ENCODE assay signal across 1 cellular context in the genomic region with DNA sequence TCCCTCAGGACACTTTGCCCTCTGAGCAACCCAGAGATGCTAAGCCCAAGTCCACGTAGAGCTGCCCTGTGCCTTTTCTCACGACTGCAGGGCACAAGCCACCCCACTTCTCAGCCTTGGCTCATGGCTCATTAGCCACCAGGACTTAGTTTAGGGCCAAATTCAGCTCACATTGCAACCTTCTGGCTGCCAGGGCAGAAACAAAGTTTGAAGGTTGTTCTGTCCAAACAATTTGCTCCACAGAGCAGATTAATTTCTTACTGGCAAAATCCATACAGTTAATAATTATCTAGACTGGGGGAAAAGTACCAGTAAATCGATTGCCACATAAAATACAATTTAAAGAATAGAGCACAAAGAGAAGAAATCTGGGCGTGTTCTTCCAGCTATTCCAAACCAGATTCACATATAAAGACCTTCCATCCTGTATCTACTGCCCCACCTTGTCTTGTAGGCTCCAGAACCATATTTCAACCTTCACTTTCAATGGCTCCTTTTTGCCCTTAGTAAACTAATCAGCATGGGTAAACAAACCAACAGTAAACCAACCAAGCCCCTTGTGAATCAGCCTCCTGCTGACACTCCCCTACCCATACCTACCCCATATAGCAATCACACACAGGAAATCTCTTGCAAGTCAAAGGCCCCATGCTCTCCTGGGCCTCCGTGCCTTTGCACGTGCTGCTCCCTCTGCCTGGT.
TF ChIP-seq lines count a peak whose summit lies in the region.

No MANE protein-coding gene starts in this region.

TF ChIP-seq in HepG2, 621 proteins besides CTCF, POLR2A, EP300 and RAD21 (continued from another document and continues in another):
- TF ChIP-seq KAT7 (CRISPR knock-in tag; IDR thresholded peaks at IDR 0.05; ENCODE audit: borderline replicate concordance) = peak; percentile 45; the same call in 1 of the 2 replicates
- TF ChIP-seq PHF8 (CRISPR knock-in tag; IDR thresholded peaks at IDR 0.05) = peak; percentile 32; the same call in 1 of the 2 replicates
- TF ChIP-seq, protein P1, sequence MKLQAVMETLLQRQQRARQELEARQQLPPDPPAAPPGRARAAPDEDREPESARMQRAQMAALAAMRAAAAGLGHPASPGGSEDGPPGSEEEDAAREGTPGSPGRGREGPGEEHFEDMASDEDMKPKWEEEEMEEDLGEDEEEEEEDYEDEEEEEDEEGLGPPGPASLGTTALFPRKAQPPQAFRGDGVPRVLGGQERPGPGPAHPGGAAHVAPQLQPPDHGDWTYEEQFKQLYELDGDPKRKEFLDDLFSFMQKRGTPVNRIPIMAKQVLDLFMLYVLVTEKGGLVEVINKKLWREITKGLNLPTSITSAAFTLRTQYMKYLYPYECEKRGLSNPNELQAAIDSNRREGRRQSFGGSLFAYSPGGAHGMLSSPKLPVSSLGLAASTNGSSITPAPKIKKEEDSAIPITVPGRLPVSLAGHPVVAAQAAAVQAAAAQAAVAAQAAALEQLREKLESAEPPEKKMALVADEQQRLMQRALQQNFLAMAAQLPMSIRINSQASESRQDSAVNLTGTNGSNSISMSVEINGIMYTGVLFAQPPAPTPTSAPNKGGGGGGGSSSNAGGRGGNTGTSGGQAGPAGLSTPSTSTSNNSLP (IDR thresholded peaks at IDR 0.05; ENCODE audit: low read depth, low read length) = peak; percentile 96
- TF ChIP-seq DNMT1 (CRISPR knock-in tag; IDR thresholded peaks at IDR 0.05) = no peak
- no peak for TF ChIP-seq ETV6 (CRISPR knock-in tag; conservative IDR thresholded peaks at IDR 0.05)
- TF ChIP-seq SMARCC2 (IDR thresholded peaks at IDR 0.05) = no peak
- TF ChIP-seq POGZ (CRISPR knock-in tag; IDR thresholded peaks at IDR 0.05) = peak; percentile 58; the same call in 1 of the 2 replicates
- TF ChIP-seq ZNF468 (CRISPR knock-in tag; IDR thresholded peaks at IDR 0.05) = no peak
- TF ChIP-seq ZNF564 (CRISPR knock-in tag; IDR thresholded peaks at IDR 0.05) = peak; percentile 69; the same call in 1 of the 2 replicates
- peak; percentile 74; the same call in 1 of the 2 replicates for TF ChIP-seq ZNF607 (CRISPR knock-in tag; IDR thresholded peaks at IDR 0.05; ENCODE audit: borderline replicate concordance)
- TF ChIP-seq, protein P2, sequence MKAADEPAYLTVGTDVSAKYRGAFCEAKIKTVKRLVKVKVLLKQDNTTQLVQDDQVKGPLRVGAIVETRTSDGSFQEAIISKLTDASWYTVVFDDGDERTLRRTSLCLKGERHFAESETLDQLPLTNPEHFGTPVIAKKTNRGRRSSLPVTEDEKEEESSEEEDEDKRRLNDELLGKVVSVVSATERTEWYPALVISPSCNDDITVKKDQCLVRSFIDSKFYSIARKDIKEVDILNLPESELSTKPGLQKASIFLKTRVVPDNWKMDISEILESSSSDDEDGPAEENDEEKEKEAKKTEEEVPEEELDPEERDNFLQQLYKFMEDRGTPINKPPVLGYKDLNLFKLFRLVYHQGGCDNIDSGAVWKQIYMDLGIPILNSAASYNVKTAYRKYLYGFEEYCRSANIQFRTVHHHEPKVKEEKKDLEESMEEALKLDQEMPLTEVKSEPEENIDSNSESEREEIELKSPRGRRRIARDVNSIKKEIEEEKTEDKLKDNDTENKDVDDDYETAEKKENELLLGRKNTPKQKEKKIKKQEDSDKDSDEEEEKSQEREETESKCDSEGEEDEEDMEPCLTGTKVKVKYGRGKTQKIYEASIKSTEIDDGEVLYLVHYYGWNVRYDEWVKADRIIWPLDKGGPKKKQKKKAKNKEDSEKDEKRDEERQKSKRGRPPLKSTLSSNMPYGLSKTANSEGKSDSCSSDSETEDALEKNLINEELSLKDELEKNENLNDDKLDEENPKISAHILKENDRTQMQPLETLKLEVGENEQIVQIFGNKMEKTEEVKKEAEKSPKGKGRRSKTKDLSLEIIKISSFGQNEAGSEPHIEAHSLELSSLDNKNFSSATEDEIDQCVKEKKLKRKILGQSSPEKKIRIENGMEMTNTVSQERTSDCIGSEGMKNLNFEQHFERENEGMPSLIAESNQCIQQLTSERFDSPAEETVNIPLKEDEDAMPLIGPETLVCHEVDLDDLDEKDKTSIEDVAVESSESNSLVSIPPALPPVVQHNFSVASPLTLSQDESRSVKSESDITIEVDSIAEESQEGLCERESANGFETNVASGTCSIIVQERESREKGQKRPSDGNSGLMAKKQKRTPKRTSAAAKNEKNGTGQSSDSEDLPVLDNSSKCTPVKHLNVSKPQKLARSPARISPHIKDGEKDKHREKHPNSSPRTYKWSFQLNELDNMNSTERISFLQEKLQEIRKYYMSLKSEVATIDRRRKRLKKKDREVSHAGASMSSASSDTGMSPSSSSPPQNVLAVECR (CRISPR knock-in tag; IDR thresholded peaks at IDR 0.05; ENCODE audit: borderline replicate concordance) = peak; percentile 65; the same call in 1 of the 2 replicates
- peak; percentile 78; the same call in 1 of the 2 replicates for TF ChIP-seq CHD4 (IDR thresholded peaks at IDR 0.05; ENCODE audit: borderline replicate concordance, low read length)
- TF ChIP-seq, protein P3, sequence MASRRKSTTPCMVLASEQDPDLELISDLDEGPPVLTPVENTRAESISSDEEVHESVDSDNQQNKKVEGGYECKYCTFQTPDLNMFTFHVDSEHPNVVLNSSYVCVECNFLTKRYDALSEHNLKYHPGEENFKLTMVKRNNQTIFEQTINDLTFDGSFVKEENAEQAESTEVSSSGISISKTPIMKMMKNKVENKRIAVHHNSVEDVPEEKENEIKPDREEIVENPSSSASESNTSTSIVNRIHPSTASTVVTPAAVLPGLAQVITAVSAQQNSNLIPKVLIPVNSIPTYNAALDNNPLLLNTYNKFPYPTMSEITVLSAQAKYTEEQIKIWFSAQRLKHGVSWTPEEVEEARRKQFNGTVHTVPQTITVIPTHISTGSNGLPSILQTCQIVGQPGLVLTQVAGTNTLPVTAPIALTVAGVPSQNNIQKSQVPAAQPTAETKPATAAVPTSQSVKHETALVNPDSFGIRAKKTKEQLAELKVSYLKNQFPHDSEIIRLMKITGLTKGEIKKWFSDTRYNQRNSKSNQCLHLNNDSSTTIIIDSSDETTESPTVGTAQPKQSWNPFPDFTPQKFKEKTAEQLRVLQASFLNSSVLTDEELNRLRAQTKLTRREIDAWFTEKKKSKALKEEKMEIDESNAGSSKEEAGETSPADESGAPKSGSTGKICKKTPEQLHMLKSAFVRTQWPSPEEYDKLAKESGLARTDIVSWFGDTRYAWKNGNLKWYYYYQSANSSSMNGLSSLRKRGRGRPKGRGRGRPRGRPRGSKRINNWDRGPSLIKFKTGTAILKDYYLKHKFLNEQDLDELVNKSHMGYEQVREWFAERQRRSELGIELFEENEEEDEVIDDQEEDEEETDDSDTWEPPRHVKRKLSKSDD (CRISPR knock-in tag; IDR thresholded peaks at IDR 0.05; ENCODE audit: low read depth) = peak; percentile 69
- TF ChIP-seq, protein P4, sequence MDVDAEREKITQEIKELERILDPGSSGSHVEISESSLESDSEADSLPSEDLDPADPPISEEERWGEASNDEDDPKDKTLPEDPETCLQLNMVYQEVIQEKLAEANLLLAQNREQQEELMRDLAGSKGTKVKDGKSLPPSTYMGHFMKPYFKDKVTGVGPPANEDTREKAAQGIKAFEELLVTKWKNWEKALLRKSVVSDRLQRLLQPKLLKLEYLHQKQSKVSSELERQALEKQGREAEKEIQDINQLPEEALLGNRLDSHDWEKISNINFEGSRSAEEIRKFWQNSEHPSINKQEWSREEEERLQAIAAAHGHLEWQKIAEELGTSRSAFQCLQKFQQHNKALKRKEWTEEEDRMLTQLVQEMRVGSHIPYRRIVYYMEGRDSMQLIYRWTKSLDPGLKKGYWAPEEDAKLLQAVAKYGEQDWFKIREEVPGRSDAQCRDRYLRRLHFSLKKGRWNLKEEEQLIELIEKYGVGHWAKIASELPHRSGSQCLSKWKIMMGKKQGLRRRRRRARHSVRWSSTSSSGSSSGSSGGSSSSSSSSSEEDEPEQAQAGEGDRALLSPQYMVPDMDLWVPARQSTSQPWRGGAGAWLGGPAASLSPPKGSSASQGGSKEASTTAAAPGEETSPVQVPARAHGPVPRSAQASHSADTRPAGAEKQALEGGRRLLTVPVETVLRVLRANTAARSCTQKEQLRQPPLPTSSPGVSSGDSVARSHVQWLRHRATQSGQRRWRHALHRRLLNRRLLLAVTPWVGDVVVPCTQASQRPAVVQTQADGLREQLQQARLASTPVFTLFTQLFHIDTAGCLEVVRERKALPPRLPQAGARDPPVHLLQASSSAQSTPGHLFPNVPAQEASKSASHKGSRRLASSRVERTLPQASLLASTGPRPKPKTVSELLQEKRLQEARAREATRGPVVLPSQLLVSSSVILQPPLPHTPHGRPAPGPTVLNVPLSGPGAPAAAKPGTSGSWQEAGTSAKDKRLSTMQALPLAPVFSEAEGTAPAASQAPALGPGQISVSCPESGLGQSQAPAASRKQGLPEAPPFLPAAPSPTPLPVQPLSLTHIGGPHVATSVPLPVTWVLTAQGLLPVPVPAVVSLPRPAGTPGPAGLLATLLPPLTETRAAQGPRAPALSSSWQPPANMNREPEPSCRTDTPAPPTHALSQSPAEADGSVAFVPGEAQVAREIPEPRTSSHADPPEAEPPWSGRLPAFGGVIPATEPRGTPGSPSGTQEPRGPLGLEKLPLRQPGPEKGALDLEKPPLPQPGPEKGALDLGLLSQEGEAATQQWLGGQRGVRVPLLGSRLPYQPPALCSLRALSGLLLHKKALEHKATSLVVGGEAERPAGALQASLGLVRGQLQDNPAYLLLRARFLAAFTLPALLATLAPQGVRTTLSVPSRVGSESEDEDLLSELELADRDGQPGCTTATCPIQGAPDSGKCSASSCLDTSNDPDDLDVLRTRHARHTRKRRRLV (CRISPR knock-in tag; IDR thresholded peaks at IDR 0.05) = 0 out of 2 replicates have a peak, but pooled peaks have one; percentile 82
- TF ChIP-seq THAP11 (CRISPR knock-in tag; IDR thresholded peaks at IDR 0.05) = peak; percentile 43; the same call in 1 of the 2 replicates
- TF ChIP-seq SMAD9 (CRISPR knock-in tag; IDR thresholded peaks at IDR 0.05) = no peak
- TF ChIP-seq MED1 (CRISPR knock-in tag; IDR thresholded peaks at IDR 0.05) = peak; percentile 68
- TF ChIP-seq, protein P5, sequence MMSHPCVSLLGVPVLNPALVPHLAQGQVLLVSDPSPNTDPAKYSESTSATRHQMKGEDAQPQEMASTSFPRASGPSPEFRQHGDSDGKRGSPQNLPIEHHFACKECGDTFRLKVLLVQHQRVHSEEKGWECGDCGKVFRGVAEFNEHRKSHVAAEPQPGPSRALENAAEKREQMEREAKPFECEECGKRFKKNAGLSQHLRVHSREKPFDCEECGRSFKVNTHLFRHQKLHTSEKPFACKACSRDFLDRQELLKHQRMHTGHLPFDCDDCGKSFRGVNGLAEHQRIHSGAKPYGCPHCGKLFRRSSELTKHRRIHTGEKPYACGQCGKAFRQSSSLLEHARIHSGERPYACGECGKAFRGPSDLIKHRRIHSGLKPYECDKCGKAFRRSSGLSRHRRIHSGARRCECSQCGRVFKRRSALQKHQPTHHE (CRISPR knock-in tag; IDR thresholded peaks at IDR 0.05; ENCODE audit: borderline replicate concordance) = no peak
- TF ChIP-seq, protein P6, sequence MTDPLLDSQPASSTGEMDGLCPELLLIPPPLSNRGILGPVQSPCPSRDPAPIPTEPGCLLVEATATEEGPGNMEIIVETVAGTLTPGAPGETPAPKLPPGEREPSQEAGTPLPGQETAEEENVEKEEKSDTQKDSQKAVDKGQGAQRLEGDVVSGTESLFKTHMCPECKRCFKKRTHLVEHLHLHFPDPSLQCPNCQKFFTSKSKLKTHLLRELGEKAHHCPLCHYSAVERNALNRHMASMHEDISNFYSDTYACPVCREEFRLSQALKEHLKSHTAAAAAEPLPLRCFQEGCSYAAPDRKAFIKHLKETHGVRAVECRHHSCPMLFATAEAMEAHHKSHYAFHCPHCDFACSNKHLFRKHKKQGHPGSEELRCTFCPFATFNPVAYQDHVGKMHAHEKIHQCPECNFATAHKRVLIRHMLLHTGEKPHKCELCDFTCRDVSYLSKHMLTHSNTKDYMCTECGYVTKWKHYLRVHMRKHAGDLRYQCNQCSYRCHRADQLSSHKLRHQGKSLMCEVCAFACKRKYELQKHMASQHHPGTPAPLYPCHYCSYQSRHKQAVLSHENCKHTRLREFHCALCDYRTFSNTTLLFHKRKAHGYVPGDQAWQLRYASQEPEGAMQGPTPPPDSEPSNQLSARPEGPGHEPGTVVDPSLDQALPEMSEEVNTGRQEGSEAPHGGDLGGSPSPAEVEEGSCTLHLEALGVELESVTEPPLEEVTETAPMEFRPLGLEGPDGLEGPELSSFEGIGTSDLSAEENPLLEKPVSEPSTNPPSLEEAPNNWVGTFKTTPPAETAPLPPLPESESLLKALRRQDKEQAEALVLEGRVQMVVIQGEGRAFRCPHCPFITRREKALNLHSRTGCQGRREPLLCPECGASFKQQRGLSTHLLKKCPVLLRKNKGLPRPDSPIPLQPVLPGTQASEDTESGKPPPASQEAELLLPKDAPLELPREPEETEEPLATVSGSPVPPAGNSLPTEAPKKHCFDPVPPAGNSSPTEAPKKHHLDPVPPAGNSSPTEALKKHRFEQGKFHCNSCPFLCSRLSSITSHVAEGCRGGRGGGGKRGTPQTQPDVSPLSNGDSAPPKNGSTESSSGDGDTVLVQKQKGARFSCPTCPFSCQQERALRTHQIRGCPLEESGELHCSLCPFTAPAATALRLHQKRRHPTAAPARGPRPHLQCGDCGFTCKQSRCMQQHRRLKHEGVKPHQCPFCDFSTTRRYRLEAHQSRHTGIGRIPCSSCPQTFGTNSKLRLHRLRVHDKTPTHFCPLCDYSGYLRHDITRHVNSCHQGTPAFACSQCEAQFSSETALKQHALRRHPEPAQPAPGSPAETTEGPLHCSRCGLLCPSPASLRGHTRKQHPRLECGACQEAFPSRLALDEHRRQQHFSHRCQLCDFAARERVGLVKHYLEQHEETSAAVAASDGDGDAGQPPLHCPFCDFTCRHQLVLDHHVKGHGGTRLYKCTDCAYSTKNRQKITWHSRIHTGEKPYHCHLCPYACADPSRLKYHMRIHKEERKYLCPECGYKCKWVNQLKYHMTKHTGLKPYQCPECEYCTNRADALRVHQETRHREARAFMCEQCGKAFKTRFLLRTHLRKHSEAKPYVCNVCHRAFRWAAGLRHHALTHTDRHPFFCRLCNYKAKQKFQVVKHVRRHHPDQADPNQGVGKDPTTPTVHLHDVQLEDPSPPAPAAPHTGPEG (CRISPR knock-in tag; IDR thresholded peaks at IDR 0.05) = 0 out of 2 replicates have a peak, but pooled peaks have one; percentile 38
- TF ChIP-seq MAZ (IDR thresholded peaks at IDR 0.05; ENCODE audit: borderline replicate concordance, low read depth, low read length) = no peak
- TF ChIP-seq MAZ (CRISPR knock-in tag; IDR thresholded peaks at IDR 0.05; ENCODE audit: low read depth) = peak; percentile 67
- TF ChIP-seq STAG1 (CRISPR knock-in tag; IDR thresholded peaks at IDR 0.05) = peak; percentile 18; the same call in 1 of the 2 replicates
- TF ChIP-seq, protein P7, sequence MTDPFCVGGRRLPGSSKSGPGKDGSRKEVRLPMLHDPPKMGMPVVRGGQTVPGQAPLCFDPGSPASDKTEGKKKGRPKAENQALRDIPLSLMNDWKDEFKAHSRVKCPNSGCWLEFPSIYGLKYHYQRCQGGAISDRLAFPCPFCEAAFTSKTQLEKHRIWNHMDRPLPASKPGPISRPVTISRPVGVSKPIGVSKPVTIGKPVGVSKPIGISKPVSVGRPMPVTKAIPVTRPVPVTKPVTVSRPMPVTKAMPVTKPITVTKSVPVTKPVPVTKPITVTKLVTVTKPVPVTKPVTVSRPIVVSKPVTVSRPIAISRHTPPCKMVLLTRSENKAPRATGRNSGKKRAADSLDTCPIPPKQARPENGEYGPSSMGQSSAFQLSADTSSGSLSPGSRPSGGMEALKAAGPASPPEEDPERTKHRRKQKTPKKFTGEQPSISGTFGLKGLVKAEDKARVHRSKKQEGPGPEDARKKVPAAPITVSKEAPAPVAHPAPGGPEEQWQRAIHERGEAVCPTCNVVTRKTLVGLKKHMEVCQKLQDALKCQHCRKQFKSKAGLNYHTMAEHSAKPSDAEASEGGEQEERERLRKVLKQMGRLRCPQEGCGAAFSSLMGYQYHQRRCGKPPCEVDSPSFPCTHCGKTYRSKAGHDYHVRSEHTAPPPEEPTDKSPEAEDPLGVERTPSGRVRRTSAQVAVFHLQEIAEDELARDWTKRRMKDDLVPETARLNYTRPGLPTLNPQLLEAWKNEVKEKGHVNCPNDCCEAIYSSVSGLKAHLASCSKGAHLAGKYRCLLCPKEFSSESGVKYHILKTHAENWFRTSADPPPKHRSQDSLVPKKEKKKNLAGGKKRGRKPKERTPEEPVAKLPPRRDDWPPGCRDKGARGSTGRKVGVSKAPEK (CRISPR knock-in tag; IDR thresholded peaks at IDR 0.05; ENCODE audit: borderline replicate concordance) = peak; percentile 31; the same call in 1 of the 2 replicates
